Comparison of ENCODE assay signal across 9 cellular contexts in genomic region chr12:119036878-119037493, GRCh38. TPM values are rescaled to one million over a fixed set of nuclear protein-coding genes. Genes with fewer than 3 reads are reported as not detected.
DNase-seq lines count a peak whose midpoint lies in the region; ATAC-seq and TF ChIP-seq lines count a peak whose summit lies in the region.
"Had no signal": no experiment of that assay in that cellular context is flagged by ENCODE, and none has a peak within 500 bp of the region (broad histone marks: within the 10 kb centered on the region; RNA-seq: fewer than 3 reads in every experiment).

No MANE protein-coding gene starts in this region.

- H3K14ac ChIP-seq in H9 (ENCODE audit: insufficient read depth, low read length), result no peak overlapping the region

- no peaks in the 10 kb centered on the region for H3K79me1 ChIP-seq in H9 (ENCODE audit: insufficient read depth, low read depth, low read length, poor library complexity, severe bottlenecking)

- no peak overlapping the region for H3K4me2 ChIP-seq in H9 (ENCODE audit: insufficient read depth, insufficient read length, low read length)

- no peak overlapping the region for H3K18ac ChIP-seq in H9 (ENCODE audit: insufficient read length, low read depth, low read length)

- peaks cover 3% of the 10 kb centered on the region for H3K27me3 Mint-ChIP-seq in H9 (ENCODE audit: low read depth)
- peaks cover 0 to 8% of the 10 kb centered on the region in 2 donors for H3K27me3 Mint-ChIP-seq in effector memory CD8-positive, alpha-beta T cell

- H2AK5ac ChIP-seq in H9 (ENCODE audit: insufficient read length, low read length), result no peak overlapping the region

- no CpG with 5 or more reads among the region's 13 CpGs for whole genome bisulfite sequencing in H9 (ENCODE audit: extremely low coverage, insufficient read length, low lambda C conversion rate)

- no peaks in the 10 kb centered on the region for H4K20me1 ChIP-seq in H9 (ENCODE audit: control insufficient read depth, insufficient read depth, insufficient read length)

- H3K36me3 Mint-ChIP-seq in H9 (ENCODE audit: insufficient read depth in 1 of 3, low read depth in 3 of 3), result no peaks in the 10 kb centered on the region
- H3K36me3 Mint-ChIP-seq in effector memory CD8-positive, alpha-beta T cell (ENCODE audit: insufficient read depth), result no peaks in the 10 kb centered on the region

- H3T11ph ChIP-seq in H9 (ENCODE audit: low read length), result no peak overlapping the region

- H3K4me1 Mint-ChIP-seq in H9, result peaks cover 23 to 32% of the 10 kb centered on the region in 2 experiments
- no peaks in the 10 kb centered on the region for H3K4me1 Mint-ChIP-seq in effector memory CD8-positive, alpha-beta T cell (ENCODE audit: low read depth in 2 of 2)

- H3K4me1 ChIP-seq in H9 (ENCODE audit: insufficient read depth, low read length), result 0 out of 2 replicates have a peak, but pooled peaks cover 5% of the 10 kb centered on the region

- H2BK5ac ChIP-seq in H9 (ENCODE audit: insufficient read length, low read length), result no peak overlapping the region

- H3K56ac ChIP-seq in H9 (ENCODE audit: insufficient read length, low read depth, low read length), result no peak overlapping the region

- H2BK12ac ChIP-seq in H9 (ENCODE audit: insufficient read length, low read depth, low read length), result no peak overlapping the region

- H4K91ac ChIP-seq in H9 (ENCODE audit: insufficient read length, low read depth, low read length), result no peak overlapping the region

- no peak overlapping the region for H3K4ac ChIP-seq in H9 (ENCODE audit: low read depth, low read length)

- H3K9me3 Mint-ChIP-seq in H9, result 0 out of 5 replicates have a peak, but pooled peaks cover 0 to 4% of the 10 kb centered on the region in 2 experiments
- peaks cover 0 to 7% of the 10 kb centered on the region in 2 donors for H3K9me3 Mint-ChIP-seq in effector memory CD8-positive, alpha-beta T cell

- H3K9me3 ChIP-seq in H9 (ENCODE audit: control insufficient read depth, low read depth, low read length), result no peaks in the 10 kb centered on the region
- H3K9me3 ChIP-seq: mucosa of descending colon had no signal

- H2BK120ac ChIP-seq in H9 (ENCODE audit: low read depth, low read length, poor library complexity, severe bottlenecking), result no peak overlapping the region

- H3K27me3 ChIP-seq in H9 (ENCODE audit: insufficient read depth, low read length), result no peaks in the 10 kb centered on the region

- DNase-seq in NCI-H1417 (lab: John Stamatoyannopoulos, UW), result peak; percentile 8 to 78 (median 38)
- DNase-seq in NCI-H1417 treated with DMSO at 0.1 percent for 48 hours (lab: John Stamatoyannopoulos, UW), result no peak
- DNase-seq in H9, result peak; percentile 72
- peak; percentile 9 for DNase-seq in SW480 (ENCODE audit: low spot score)
- DNase-seq in islet precursor cell, result peak; percentile 66
- no peak for DNase-seq in effector memory CD8-positive, alpha-beta T cell
- no peak for DNase-seq in HPDE6-E6E7 (ENCODE audit: extremely low spot score)

- no peak overlapping the region for H3K4me3 Mint-ChIP-seq in H9
- H3K4me3 Mint-ChIP-seq in effector memory CD8-positive, alpha-beta T cell, result no peak overlapping the region

- H3K79me2 ChIP-seq in H9 (ENCODE audit: insufficient read depth, low read length), result no peaks in the 10 kb centered on the region

- H2BK20ac ChIP-seq in H9 (ENCODE audit: low read depth, low read length, poor library complexity, severe bottlenecking), result peak overlapping the region; percentile 32

- H4K8ac ChIP-seq in H9 (replicated peaks; ENCODE audit: insufficient read length, low read depth, low read length), result no peak overlapping the region

- no peak overlapping the region for H4K5ac ChIP-seq in H9 (ENCODE audit: insufficient read length, low read depth, low read length)

- no peak overlapping the region for H2BK15ac ChIP-seq in H9 (ENCODE audit: low read depth, low read length)

- peak; percentile 79 for TF ChIP-seq CTCF in H9 (conservative IDR thresholded peaks at IDR 0.05)

- no peak overlapping the region for H3K27ac Mint-ChIP-seq in H9
- H3K27ac Mint-ChIP-seq in effector memory CD8-positive, alpha-beta T cell, result no peak overlapping the region

- no peak overlapping the region for H3K27ac ChIP-seq in H9 (ENCODE audit: insufficient read length, low read depth, low read length)

- H3K23me2 ChIP-seq in H9 (ENCODE audit: insufficient read length, low read depth, low read length, poor library complexity, severe bottlenecking), result no peaks in the 10 kb centered on the region

- no peak for ATAC-seq in effector memory CD8-positive, alpha-beta T cell (replicated peaks)
- ATAC-seq in HG02571 (IDR thresholded peaks at IDR 0.05; ENCODE audit: unreplicated experiment), result no peak
- ATAC-seq: mucosa of descending colon had no signal

- H2AFZ ChIP-seq in H9 (ENCODE audit: low read length), result no peak overlapping the region

- no peak overlapping the region for H3K9ac ChIP-seq in H9 (ENCODE audit: extremely low read depth, insufficient read length, low read length)

- no peak overlapping the region for H3K23ac ChIP-seq in H9 (ENCODE audit: insufficient read length, low read depth, low read length)

RNA-seq across cellular contexts. Expression of gene SRRM4, which starts 55.6 kb away (rescaled TPM):
- 1.1 and 1.4 TPM in 2 replicates for total RNA-seq in H9 (2021)

Comparison
In these comparisons a context has a peak if more than half of its experiments do, and no peak if none do; other contexts are left out.
1. DNase-seq: peak in NCI-H1417 (3 of 3), H9 (single experiment), SW480 (single experiment) and islet precursor cell (single experiment); none in NCI-H1417 treated with DMSO at 0.1 percent for 48 hours (single experiment), effector memory CD8-positive, alpha-beta T cell (0 of 3) and HPDE6-E6E7 (single experiment).